27 cellular contexts compared by ENCODE assay signal in genomic region chr11:73640567-73640966, GRCh38.
"Had no signal": no experiment of that assay in that cellular context is flagged by ENCODE, and none has a peak within 500 bp of the region (broad histone marks: within the 10 kb centered on the region; RNA-seq: fewer than 3 reads in every experiment).

No MANE protein-coding gene starts in this region.

- H3K4me3 ChIP-seq: dorsolateral prefrontal cortex, gastrocnemius medialis, lung, mucosa of descending colon, psoas muscle, sigmoid colon, stomach, tibial artery had no signal

- H3K9me3 Mint-ChIP-seq: memory B cell; naive B cell; nephron progenitor cell; stimulated activated effector memory CD8-positive, alpha-beta T cell treated with anti-CD3 and anti-CD28 coated beads, Interleukin-12 subunit alpha, Interleukin-12 subunit beta, amount 100 ng/mL, for 72 hours; type B pancreatic cell had no signal

- H3K27me3 ChIP-seq: dorsolateral prefrontal cortex, gastrocnemius medialis, sigmoid colon had no signal

- H3K4me1 Mint-ChIP-seq: naive B cell had no signal

- H3K9me3 ChIP-seq: gastrocnemius medialis, mucosa of descending colon, psoas muscle, sigmoid colon, stomach, tibial artery had no signal

- H3K27ac ChIP-seq: dorsolateral prefrontal cortex, epithelial cell of prostate, gastrocnemius medialis, psoas muscle, sigmoid colon, stomach, tibial artery had no signal

- H3K36me3 ChIP-seq: gastrocnemius medialis, sigmoid colon, stomach, tibial artery had no signal

- ATAC-seq: esophagus mucosa; gastrocnemius medialis; left lobe of liver; mucosa of descending colon; psoas muscle; right cardiac atrium; stimulated activated effector memory CD8-positive, alpha-beta T cell treated with anti-CD3 and anti-CD28 coated beads, Interleukin-12 subunit alpha, Interleukin-12 subunit beta, amount 100 ng/mL, for 72 hours had no signal

- H3K27ac Mint-ChIP-seq: endodermal cell; memory B cell; nephron progenitor cell; stimulated activated effector memory CD8-positive, alpha-beta T cell treated with anti-CD3 and anti-CD28 coated beads, Interleukin-12 subunit alpha, Interleukin-12 subunit beta, amount 100 ng/mL, for 72 hours; type B pancreatic cell had no signal

- H3K4me3 Mint-ChIP-seq: endodermal cell; memory B cell; nephron progenitor cell; stimulated activated effector memory CD8-positive, alpha-beta T cell treated with anti-CD3 and anti-CD28 coated beads, Interleukin-12 subunit alpha, Interleukin-12 subunit beta, amount 100 ng/mL, for 72 hours; type B pancreatic cell had no signal

- H3K36me3 Mint-ChIP-seq: memory B cell; naive B cell; stimulated activated effector memory CD8-positive, alpha-beta T cell treated with anti-CD3 and anti-CD28 coated beads, Interleukin-12 subunit alpha, Interleukin-12 subunit beta, amount 100 ng/mL, for 72 hours; type B pancreatic cell had no signal

- DNase-seq: dorsolateral prefrontal cortex; effector CD4-positive, alpha-beta T cell; endodermal cell; foreskin fibroblast; gastrocnemius medialis; head of caudate nucleus; kidney; mucosa of descending colon; naive B cell; nephron progenitor cell; nucleus accumbens; posterior cingulate gyrus; psoas muscle; right cardiac atrium; sigmoid colon; stimulated activated CD4-positive, alpha-beta T cell treated with anti-CD3 and anti-CD28 coated beads, Interleukin-2, amount 100 ng/mL, for 24 hours; stimulated activated CD4-positive, alpha-beta T cell treated with anti-CD3 and anti-CD28 coated beads, Interleukin-4, amount 100 ng/mL, for 24 hours; stimulated activated naive CD4-positive, alpha-beta T cell treated with Interleukin-2 at 50 U/mL for 16 hours; stomach; tibial artery had no signal

- H3K4me1 ChIP-seq: gastrocnemius medialis, psoas muscle, sigmoid colon, tibial artery had no signal
